Comparison of ENCODE assay signal across 8 cellular contexts in the genomic region with DNA sequence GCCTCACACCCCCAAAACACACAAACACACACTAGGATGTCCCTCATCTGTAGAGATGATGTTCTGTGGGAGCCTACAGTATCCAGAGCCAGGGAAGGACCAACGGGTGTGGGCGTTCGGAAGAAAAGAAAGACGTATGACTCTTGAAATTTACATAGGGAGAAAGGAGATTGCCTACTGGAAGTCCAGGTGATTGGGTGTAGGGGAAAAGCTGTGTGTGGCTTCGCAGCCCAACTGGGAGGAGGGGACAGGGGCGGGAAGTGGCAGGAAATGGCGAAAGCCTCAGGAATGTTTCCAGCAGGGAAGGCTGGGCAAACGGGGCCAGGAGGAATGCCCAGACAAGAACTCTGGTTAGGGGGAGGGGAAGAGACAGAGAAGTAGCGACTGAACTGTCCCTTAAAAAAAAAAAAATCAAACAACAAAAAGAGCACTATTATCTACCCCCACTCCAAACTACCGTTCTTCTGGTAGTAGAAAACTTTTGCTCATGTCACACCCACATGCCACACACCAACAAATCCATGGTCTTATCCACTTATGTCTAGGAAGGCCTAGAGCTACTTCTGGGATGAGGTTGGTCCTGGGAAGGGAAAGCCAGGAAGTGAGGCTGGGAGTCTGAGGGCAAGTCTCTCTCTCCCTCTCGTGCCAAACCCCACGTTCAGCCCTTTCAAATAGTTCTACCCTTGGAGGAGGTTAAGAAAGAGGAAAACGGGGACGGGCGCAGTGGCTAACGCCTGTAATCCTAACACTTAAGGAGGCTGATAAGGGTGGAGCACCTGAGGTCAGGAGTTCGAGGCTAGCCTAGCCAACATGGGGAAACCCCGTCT. TPM values are rescaled to one million over a fixed set of nuclear protein-coding genes. Genes with fewer than 3 reads are reported as not detected.
DNase-seq lines count a peak whose midpoint lies in the region; ATAC-seq and TF ChIP-seq lines count a peak whose summit lies in the region.

No MANE protein-coding gene starts in this region.

- H3K4me3 ChIP-seq in GM12865 (ENCODE audit: low read depth, low read length): peak overlapping the region; percentile 96

- DNase-seq in GM12865 (ENCODE audit: low read depth) (no peak), RPMI7951 (ENCODE audit: low read depth) (peak; percentile 95), epithelial cell of prostate (ENCODE audit: low read depth, low spot score) (peak; percentile 91), myocyte (ENCODE audit: low read depth) (peak; percentile 93), NCI-H1694 (lab: John Stamatoyannopoulos, UW) (no peak), NCI-H446 treated with DMSO at 0.1 percent for 48 hours (lab: John Stamatoyannopoulos, UW) (no peak)

- ATAC-seq in GM18517 (IDR thresholded peaks at IDR 0.05; ENCODE audit: unreplicated experiment): no peak
- ATAC-seq in GM19324 (IDR thresholded peaks at IDR 0.05; ENCODE audit: low FRiP score, unreplicated experiment): no peak

- peak overlapping the region; percentile 100 for H3K27ac ChIP-seq in epithelial cell of prostate

- TF ChIP-seq CTCF in GM12865 (IDR thresholded peaks at IDR 0.05; ENCODE audit: insufficient read depth, low read depth, low read length, missing control alignments): no peak

RNA-seq across cellular contexts. Expression of a gene that starts 1.8 kb away (rescaled TPM):
- 344 and 400 TPM in 2 replicates for total RNA-seq in RPMI7951 (2014; rRNA removed; shearing (Covaris generic))
- total RNA-seq in myocyte: 26.6 and 33.5 TPM in 2 replicates
- polyA plus RNA-seq in myocyte (2012): 56.5 TPM

RNA-seq across cellular contexts. Expression of a gene that starts 2.2 kb away (rescaled TPM):
- total RNA-seq in RPMI7951 (2014; rRNA removed; shearing (Covaris generic)): 111 and 115 TPM in 2 replicates
- 165 and 171 TPM in 2 replicates for total RNA-seq in myocyte
- 295 TPM for polyA plus RNA-seq in myocyte (2012)

RNA-seq across cellular contexts. Expression of a gene that starts 10.4 kb away (rescaled TPM):
- 22.5 and 26.0 TPM in 2 replicates for total RNA-seq in RPMI7951 (2014; rRNA removed; shearing (Covaris generic))
- total RNA-seq in myocyte: 27.2 and 28.1 TPM in 2 replicates
- polyA plus RNA-seq in myocyte (2012): 29.4 TPM

RNA-seq across cellular contexts. Expression of a gene that starts 11.1 kb away (rescaled TPM):
- total RNA-seq in RPMI7951 (2014; rRNA removed; shearing (Covaris generic)): 16.1 and 18.4 TPM in 2 replicates
- 25.8 and 31.0 TPM in 2 replicates for total RNA-seq in myocyte
- polyA plus RNA-seq in myocyte (2012): 27.0 TPM

RNA-seq across cellular contexts. Expression of a gene that starts 16.8 kb away (rescaled TPM):
- 14.7 and 23.3 TPM in 2 replicates for total RNA-seq in RPMI7951 (2014; rRNA removed; shearing (Covaris generic))
- total RNA-seq in myocyte: 535 and 641 TPM in 2 replicates
- polyA plus RNA-seq in myocyte (2012): 255 TPM

Comparison
In these comparisons a context has a peak if more than half of its experiments do, and no peak if none do; other contexts are left out.
1. DNase-seq: peak in RPMI7951 (single experiment), epithelial cell of prostate (single experiment) and myocyte (single experiment); none in GM12865 (single experiment), NCI-H1694 (single experiment) and NCI-H446 treated with DMSO at 0.1 percent for 48 hours (single experiment).